22 cellular contexts compared by ENCODE assay signal in genomic region chr14:82412545-82412944, GRCh38.
"Had no signal": no experiment of that assay in that cellular context is flagged by ENCODE, and none has a peak within 500 bp of the region (broad histone marks: within the 10 kb centered on the region; RNA-seq: fewer than 3 reads in every experiment).

No MANE protein-coding gene starts in this region.

- H3K36me3 ChIP-seq: ascending aorta, breast epithelium, left lung, ovary, sigmoid colon, thoracic aorta, upper lobe of right lung, WERI-Rb-1 had no signal

- DNase-seq: activated CD4-positive, alpha-beta memory T cell treated with anti-CD3 and anti-CD28 coated beads, Interleukin-2, amount 10 ng/mL, durations not matched to agents 7 days and 5 days; activated CD4-positive, alpha-beta T cell treated with anti-CD3 and anti-CD28 coated beads for 36 hours; activated naive CD4-positive, alpha-beta T cell treated with anti-CD3 and anti-CD28 coated beads, Interleukin-2, amount 10 ng/mL, durations not matched to agents 7 days and 5 days; activated T-cell treated with anti-CD3 and anti-CD28 coated beads, Interleukin-2, amount 50 U/mL, for 24 hours; cerebellar nuclear complex; effector memory CD4-positive, alpha-beta T cell; foreskin keratinocyte; glutamatergic neuron; hypothalamus; kidney; left lung; mucosa of descending colon; naive thymus-derived CD4-positive, alpha-beta T cell; ovary; sigmoid colon; stimulated activated CD4-positive, alpha-beta T cell treated with anti-CD3 and anti-CD28 coated beads, Interleukin-12 subunit alpha, Interleukin-12 subunit beta, amount 100 ng/mL, for 4 hours; stimulated activated CD4-positive, alpha-beta T cell treated with anti-CD3 and anti-CD28 coated beads, Interleukin-2, amount 100 ng/mL, for 24 hours; upper lobe of right lung; WERI-Rb-1 had no signal

- H3K4me3 ChIP-seq: ascending aorta, breast epithelium, left lung, mucosa of descending colon, ovary, sigmoid colon, thoracic aorta, upper lobe of right lung had no signal

- H3K4me1 ChIP-seq: ascending aorta, breast epithelium, foreskin keratinocyte, left lung, sigmoid colon, upper lobe of right lung had no signal

- H3K27ac ChIP-seq: ascending aorta, breast epithelium, foreskin keratinocyte, left lung, ovary, sigmoid colon, thoracic aorta, upper lobe of right lung, WERI-Rb-1 had no signal

- H3K9me3 ChIP-seq: ascending aorta, breast epithelium, ovary, sigmoid colon, thoracic aorta, upper lobe of right lung had no signal

- H3K27me3 ChIP-seq: ascending aorta, breast epithelium, foreskin keratinocyte, left lung, ovary, sigmoid colon, upper lobe of right lung had no signal

- ATAC-seq: activated CD4-positive, alpha-beta T cell treated with anti-CD3 and anti-CD28 coated beads for 36 hours; foreskin keratinocyte; left lung; mucosa of descending colon; naive thymus-derived CD4-positive, alpha-beta T cell; upper lobe of right lung had no signal
